In genomic region chr7:81526971-81527370, GRCh38 we compare ENCODE assay signal across 27 cellular contexts.
"Had no signal": no experiment of that assay in that cellular context is flagged by ENCODE, and none has a peak within 500 bp of the region (broad histone marks: within the 10 kb centered on the region; RNA-seq: fewer than 3 reads in every experiment).

No MANE protein-coding gene starts in this region.

- H3K4me1 ChIP-seq: esophagus muscularis mucosa, esophagus squamous epithelium, foreskin keratinocyte, gastrocnemius medialis, gastroesophageal sphincter, heart left ventricle, heart right ventricle had no signal

- FAIRE-seq: endometrium, endothelial cell of umbilical vein, frontal cortex had no signal

- H3K36me3 ChIP-seq: esophagus muscularis mucosa, esophagus squamous epithelium, gastrocnemius medialis, gastroesophageal sphincter, heart left ventricle, heart right ventricle had no signal

- ATAC-seq: effector memory CD8-positive, alpha-beta T cell; esophagus mucosa; foreskin keratinocyte; gastrocnemius medialis; gastroesophageal sphincter; heart left ventricle; heart right ventricle had no signal

- H3K4me2 ChIP-seq: hepatocyte had no signal

- H3K27me3 ChIP-seq: dorsolateral prefrontal cortex, esophagus muscularis mucosa, esophagus squamous epithelium, foreskin keratinocyte, gastrocnemius medialis, gastroesophageal sphincter, heart left ventricle, heart right ventricle, hepatocyte had no signal

- H3K4me3 ChIP-seq: coronary artery, dorsolateral prefrontal cortex, esophagus muscularis mucosa, esophagus squamous epithelium, gastrocnemius medialis, gastroesophageal sphincter, heart left ventricle, heart right ventricle, hepatocyte had no signal

- H3K79me2 ChIP-seq: hepatocyte had no signal

- H2AFZ ChIP-seq: hepatocyte had no signal

- H3K27ac ChIP-seq: coronary artery, dorsolateral prefrontal cortex, epithelial cell of prostate, esophagus muscularis mucosa, esophagus squamous epithelium, foreskin keratinocyte, gastrocnemius medialis, gastroesophageal sphincter, heart left ventricle, heart right ventricle, hepatocyte had no signal

- DNase-seq: cortex of kidney; dermis blood vessel endothelial cell; dorsolateral prefrontal cortex; effector CD4-positive, alpha-beta T cell; effector CD8-positive, alpha-beta T cell; effector memory CD4-positive, alpha-beta T cell; effector memory CD8-positive, alpha-beta T cell; endodermal cell; esophagus squamous epithelium; foreskin fibroblast; foreskin keratinocyte; foreskin melanocyte; gastrocnemius medialis; glutamatergic neuron; head of caudate nucleus; heart left ventricle; heart right ventricle; hippocampal formation had no signal

- H3K9me3 ChIP-seq: esophagus muscularis mucosa, esophagus squamous epithelium, gastrocnemius medialis, gastroesophageal sphincter, heart left ventricle had no signal
